ENCODE assay signal across 12 cellular contexts in genomic region chr6:34362909-34363713, GRCh38. TPM values are rescaled to one million over a fixed set of nuclear protein-coding genes. Genes with fewer than 3 reads are reported as not detected.
DNase-seq lines count a peak whose midpoint lies in the region; ATAC-seq, FAIRE-seq and TF ChIP-seq lines count a peak whose summit lies in the region.
"Had no signal": no experiment of that assay in that cellular context is flagged by ENCODE, and none has a peak within 500 bp of the region (broad histone marks: within the 10 kb centered on the region; RNA-seq: fewer than 3 reads in every experiment).

No MANE protein-coding gene starts in this region.

- no peaks in the 10 kb centered on the region for H3K27me3 ChIP-seq in small intestine (ENCODE audit: control insufficient read depth in 2 of 2, insufficient read depth in 2 of 2, low read length in 2 of 2)

- H3K27me3 Mint-ChIP-seq in activated CD8-positive, alpha-beta memory T cell treated with anti-CD3 and anti-CD28 coated beads, Interleukin-2, amount 10 ng/mL, durations not matched to agents 7 days and 5 days, result no peaks in the 10 kb centered on the region
- peaks cover 2% of the 10 kb centered on the region for H3K27me3 Mint-ChIP-seq in glutamatergic neuron (ENCODE audit: unreplicated experiment)
- H3K27me3 Mint-ChIP-seq in stimulated activated naive B cell treated with anti-CD40 and anti-IgM and Interleukin-4, amounts not matched to agents 10 μg/mL and 1 μg/mL and 100 μg/mL, for 72 hours, result no peaks in the 10 kb centered on the region

- H3K36me3 ChIP-seq in small intestine (ENCODE audit: control insufficient read depth in 2 of 2, insufficient read depth in 2 of 2, low read length in 2 of 2), result no peaks in the 10 kb centered on the region

- WGBS in small intestine, 3 donors, result 61 to 72% (median 66%) methylated on average over 7 of the region's 7 CpGs

- CTCF ChIA-PET in activated CD8-positive, alpha-beta memory T cell treated with anti-CD3 and anti-CD28 coated beads, Interleukin-2, amount 10 ng/mL, durations not matched to agents 7 days and 5 days (lab: Charles Lee), result interaction anchor here (0.8 to 1.1 kb wide), 2 partner anchors 9 to 52 kb away, joined by 3 read pairs; no protein-coding TSS in a partner anchor

- H3K4me1 ChIP-seq in small intestine (ENCODE audit: control insufficient read depth in 2 of 2, insufficient read depth in 1 of 2, low read depth in 1 of 2, low read length in 1 of 2), result no peaks in the 10 kb centered on the region

- H3K4me1 Mint-ChIP-seq in activated CD8-positive, alpha-beta memory T cell treated with anti-CD3 and anti-CD28 coated beads, Interleukin-2, amount 10 ng/mL, durations not matched to agents 7 days and 5 days, result peaks cover 25% of the 10 kb centered on the region
- H3K4me1 Mint-ChIP-seq in glutamatergic neuron (ENCODE audit: low read depth, unreplicated experiment), result peaks cover 29% of the 10 kb centered on the region
- H3K4me1 Mint-ChIP-seq in stimulated activated naive B cell treated with anti-CD40 and anti-IgM and Interleukin-4, amounts not matched to agents 10 μg/mL and 1 μg/mL and 100 μg/mL, for 72 hours, result peaks cover 29 to 67% of the 10 kb centered on the region in 2 donors

- peaks cover 2% of the 10 kb centered on the region for H3K36me3 Mint-ChIP-seq in activated CD8-positive, alpha-beta memory T cell treated with anti-CD3 and anti-CD28 coated beads, Interleukin-2, amount 10 ng/mL, durations not matched to agents 7 days and 5 days
- no peaks in the 10 kb centered on the region for H3K36me3 Mint-ChIP-seq in glutamatergic neuron (ENCODE audit: unreplicated experiment)
- H3K36me3 Mint-ChIP-seq in stimulated activated naive B cell treated with anti-CD40 and anti-IgM and Interleukin-4, amounts not matched to agents 10 μg/mL and 1 μg/mL and 100 μg/mL, for 72 hours, result peaks cover 3 to 11% of the 10 kb centered on the region in 2 donors

- H3K4me3 Mint-ChIP-seq in activated CD8-positive, alpha-beta memory T cell treated with anti-CD3 and anti-CD28 coated beads, Interleukin-2, amount 10 ng/mL, durations not matched to agents 7 days and 5 days, result no peak overlapping the region
- H3K4me3 Mint-ChIP-seq in glutamatergic neuron (ENCODE audit: unreplicated experiment), result no peak overlapping the region
- no peak overlapping the region for H3K4me3 Mint-ChIP-seq in stimulated activated naive B cell treated with anti-CD40 and anti-IgM and Interleukin-4, amounts not matched to agents 10 μg/mL and 1 μg/mL and 100 μg/mL, for 72 hours
- H3K4me3 Mint-ChIP-seq: endodermal cell had no signal

- TF ChIP-seq CTCF in NB4 (IDR thresholded peaks at IDR 0.05; ENCODE audit: low read depth, low read length) (no peak), glutamatergic neuron (IDR thresholded peaks at IDR 0.05; ENCODE audit: partially characterized antibody, unreplicated experiment) (no peak)

- H3K9me3 Mint-ChIP-seq in activated CD8-positive, alpha-beta memory T cell treated with anti-CD3 and anti-CD28 coated beads, Interleukin-2, amount 10 ng/mL, durations not matched to agents 7 days and 5 days (ENCODE audit: low read depth), result no peaks in the 10 kb centered on the region
- H3K9me3 Mint-ChIP-seq in glutamatergic neuron (ENCODE audit: unreplicated experiment), result peaks cover 3% of the 10 kb centered on the region
- H3K9me3 Mint-ChIP-seq in stimulated activated naive B cell treated with anti-CD40 and anti-IgM and Interleukin-4, amounts not matched to agents 10 μg/mL and 1 μg/mL and 100 μg/mL, for 72 hours, result no peaks in the 10 kb centered on the region
- H3K9me3 Mint-ChIP-seq: endodermal cell had no signal

- no peak for FAIRE-seq in small intestine (lab: Jason Lieb, UNC)

- TF ChIP-seq POLR2A in NB4 (IDR thresholded peaks at IDR 0.05; ENCODE audit: extremely low read depth, insufficient read length), result no peak

- peak; percentile 73 for DNase-seq in activated CD8-positive, alpha-beta memory T cell treated with anti-CD3 and anti-CD28 coated beads, Interleukin-2, amount 10 ng/mL, durations not matched to agents 7 days and 5 days
- DNase-seq in activated CD8-positive, alpha-beta memory T cell treated with anti-CD3 and anti-CD28 coated beads, Interleukin-2, amount 50 U/mL, for 48 hours, result no peak
- peak; percentile 85 for DNase-seq in NB4 (ENCODE audit: low read depth)
- DNase-seq in glutamatergic neuron, result no peak
- no peak for DNase-seq in stimulated activated naive B cell treated with anti-CD40 and anti-IgM and Interleukin-4, amounts not matched to agents 10 μg/mL and 1 μg/mL and 100 μg/mL, for 72 hours
- no peak for DNase-seq in small intestine
- no peak for DNase-seq in iPS-NIHi11 (ENCODE audit: low spot score)
- DNase-seq in COLO668 (lab: John Stamatoyannopoulos, UW; ENCODE audit: unreplicated experiment), result no peak
- DNase-seq: activated naive CD4-positive, alpha-beta T cell; endodermal cell; GF-D8; stimulated activated CD4-positive, alpha-beta T cell treated with anti-CD3 and anti-CD28 coated beads, Interleukin-4, amount 100 ng/mL, for 4 hours had no signal

- no peak overlapping the region for H3K27ac ChIP-seq in small intestine (ENCODE audit: low read depth in 1 of 2, low read length in 1 of 2)

- ATAC-seq in activated CD8-positive, alpha-beta memory T cell treated with anti-CD3 and anti-CD28 coated beads, Interleukin-2, amount 10 ng/mL, durations not matched to agents 7 days and 5 days, result peak; percentile 79
- peak; percentile 25 to 43 for ATAC-seq in stimulated activated naive B cell treated with anti-CD40 and anti-IgM and Interleukin-4, amounts not matched to agents 10 μg/mL and 1 μg/mL and 100 μg/mL, for 72 hours (replicated peaks)

- no peaks in the 10 kb centered on the region for H3K9me3 ChIP-seq in small intestine (ENCODE audit: control insufficient read depth, low read depth)

- H3K27ac Mint-ChIP-seq in activated CD8-positive, alpha-beta memory T cell treated with anti-CD3 and anti-CD28 coated beads, Interleukin-2, amount 10 ng/mL, durations not matched to agents 7 days and 5 days, result peak overlapping the region; percentile 29
- H3K27ac Mint-ChIP-seq in glutamatergic neuron (ENCODE audit: unreplicated experiment), result peak overlapping the region; percentile 53
- H3K27ac Mint-ChIP-seq in stimulated activated naive B cell treated with anti-CD40 and anti-IgM and Interleukin-4, amounts not matched to agents 10 μg/mL and 1 μg/mL and 100 μg/mL, for 72 hours, result no peak overlapping the region
- H3K27ac Mint-ChIP-seq: endodermal cell had no signal

- H3K4me3 ChIP-seq in NB4 (ENCODE audit: low read depth, low read length), result peak overlapping the region; percentile 37
- H3K4me3 ChIP-seq in small intestine (ENCODE audit: low read depth in 1 of 2, low read length in 2 of 2), result no peak overlapping the region

RNA-seq across cellular contexts. Expression of gene NUDT3, which starts 29.4 kb away (rescaled TPM):
- total RNA-seq in activated CD8-positive, alpha-beta memory T cell treated with anti-CD3 and anti-CD28 coated beads, Interleukin-2, amount 10 ng/mL, durations not matched to agents 7 days and 5 days, result 10 to 100 TPM in 1 of 2 experiments, 1 to 10 TPM in 1; 8.6 to 13.4 TPM
- total RNA-seq in glutamatergic neuron (ENCODE audit: unreplicated experiment), result 76.1 TPM
- 10 to 100 TPM in 1 of 3 donors, 1 to 10 TPM in 2; 6.5 to 13.4 (median 7.2) TPM for polyA plus RNA-seq in small intestine

Comparison
In these comparisons a context has a peak if more than half of its experiments do, and no peak if none do; other contexts are left out.
1. DNase-seq: peak in activated CD8-positive, alpha-beta memory T cell treated with anti-CD3 and anti-CD28 coated beads, Interleukin-2, amount 10 ng/mL, durations not matched to agents 7 days and 5 days (single experiment) and NB4 (single experiment); none in activated CD8-positive, alpha-beta memory T cell treated with anti-CD3 and anti-CD28 coated beads, Interleukin-2, amount 50 U/mL, for 48 hours (single experiment), glutamatergic neuron (single experiment), stimulated activated naive B cell treated with anti-CD40 and anti-IgM and Interleukin-4, amounts not matched to agents 10 μg/mL and 1 μg/mL and 100 μg/mL, for 72 hours (single experiment), small intestine (single experiment), iPS-NIHi11 (single experiment) and COLO668 (single experiment).